9 cellular contexts compared by ENCODE assay signal in genomic region chr13:29849731-29850212, GRCh38. TPM values are rescaled to one million over a fixed set of nuclear protein-coding genes. Genes with fewer than 3 reads are reported as not detected.
DNase-seq lines count a peak whose midpoint lies in the region; ATAC-seq, FAIRE-seq and TF ChIP-seq lines count a peak whose summit lies in the region.
"Had no signal": no experiment of that assay in that cellular context is flagged by ENCODE, and none has a peak within 500 bp of the region (broad histone marks: within the 10 kb centered on the region; RNA-seq: fewer than 3 reads in every experiment).

No MANE protein-coding gene starts in this region.

- TF ChIP-seq RAD21 in H1 (IDR thresholded peaks at IDR 0.05 in 1 of 2, conservative IDR thresholded peaks at IDR 0.05 in 1 of 2; ENCODE audit: low read depth in 2 of 2, low read length in 2 of 2), result no peak

- TF ChIP-seq EP300 in H1 (IDR thresholded peaks at IDR 0.05; ENCODE audit: borderline replicate concordance in 1 of 2, low read depth in 2 of 2, low read length in 2 of 2), result no peak

- H3K4me1 Mint-ChIP-seq in GM23338 (peaks cover 33% of the 10 kb centered on the region), memory B cell (peaks cover 24% of the 10 kb centered on the region)
- H3K4me1 Mint-ChIP-seq in activated CD4-positive, alpha-beta T cell treated with anti-CD3 and anti-CD28 coated beads, Interleukin-2, amount 10 ng/mL, durations not matched to agents 24 days and 14 days, result peaks cover 38% of the 10 kb centered on the region

- H3K18ac ChIP-seq in H1 (ENCODE audit: extremely low read depth, low read length), result no peak overlapping the region; the same call in 1 of the 2 replicates

- H3K4me3 Mint-ChIP-seq in GM23338, result peak overlapping the region; percentile 85
- peak overlapping the region; percentile 97 for H3K4me3 Mint-ChIP-seq in activated CD4-positive, alpha-beta T cell treated with anti-CD3 and anti-CD28 coated beads, Interleukin-2, amount 10 ng/mL, durations not matched to agents 24 days and 14 days
- H3K4me3 Mint-ChIP-seq in memory B cell, result peak overlapping the region; percentile 97

- no peak overlapping the region for H2BK5ac ChIP-seq in H1 (ENCODE audit: low read depth, low read length)

- ATAC-seq in GM23338 (peak; percentile 54), memory B cell (ENCODE audit: low read depth) (peak; percentile 2)

- H3K4me3 ChIP-seq in GM23338 (peak overlapping the region; percentile 85), H1 (ENCODE audit: extremely low read depth in 1 of 4, insufficient read depth in 2 of 4, low read depth in 3 of 4, low read length in 4 of 4) (peak overlapping the region; percentile 61 to 82 (median 80))

- no peak overlapping the region for H2BK15ac ChIP-seq in H1 (ENCODE audit: low read length)

- peak overlapping the region; percentile 80; the same call in 1 of the 2 replicates for H3K27ac ChIP-seq in GM23338 (ENCODE audit: low read depth)
- H3K27ac ChIP-seq in H1 (ENCODE audit: low read depth, low read length), result peak overlapping the region; percentile 77; the same call in 1 of the 2 replicates

- no peak overlapping the region for H2AK5ac ChIP-seq in H1 (ENCODE audit: low read depth, low read length)

- H2BK120ac ChIP-seq in H1 (replicated peaks; ENCODE audit: low read depth, low read length), result no peak overlapping the region

- DNase-seq in DMS 273 (lab: John Stamatoyannopoulos, UW; ENCODE audit: unreplicated experiment), result peak; percentile 66
- DNase-seq in DMS 273 treated with DMSO at 0.1 percent for 48 hours (lab: John Stamatoyannopoulos, UW), result no peak
- DNase-seq in GM23338 (ENCODE audit: low spot score), result peak; percentile 60
- DNase-seq in LoVo (ENCODE audit: low spot score), result peak; percentile 48
- DNase-seq in activated CD4-positive, alpha-beta T cell treated with anti-CD3 and anti-CD28 coated beads, Interleukin-2, amount 10 ng/mL, durations not matched to agents 24 days and 14 days, result peak; percentile 82
- peak in 1 of 2 experiments; percentile 56 for DNase-seq in H1 (ENCODE audit: low read depth in 1 of 2, low spot score in 2 of 2)
- peak; percentile 18 to 47 for DNase-seq in memory B cell (ENCODE audit: low spot score in 2 of 2)
- peak; percentile 54 for DNase-seq in stimulated activated CD8-positive, alpha-beta memory T cell treated with anti-CD3 and anti-CD28 coated beads, Interleukin-4, amount 100 ng/mL, for 48 hours

- intact Hi-C loops in activated CD4-positive, alpha-beta T cell treated with anti-CD3 and anti-CD28 coated beads, Interleukin-2, amount 10 ng/mL, durations not matched to agents 24 days and 14 days (cut with micrococcal nuclease), result loop anchor here (1.0 to 10.0 kb wide), 10 partner anchors 19 to 767 kb away; partner anchors contain the start of genes KATNAL1, SLC7A1 and USPL1

- H3K4me2 ChIP-seq in GM23338 (peak overlapping the region; percentile 98), H1 (ENCODE audit: insufficient read depth in 1 of 2, low read depth in 2 of 2, low read length in 2 of 2) (peak overlapping the region; percentile 88 to 90)

- H3K9me3 Mint-ChIP-seq in GM23338, result no peaks in the 10 kb centered on the region
- H3K9me3 Mint-ChIP-seq in activated CD4-positive, alpha-beta T cell treated with anti-CD3 and anti-CD28 coated beads, Interleukin-2, amount 10 ng/mL, durations not matched to agents 24 days and 14 days, result peaks cover 1% of the 10 kb centered on the region
- H3K9me3 Mint-ChIP-seq in memory B cell, result no peaks in the 10 kb centered on the region

- POLR2A ChIA-PET in H1 (lab: Charles Lee; ENCODE audit: partially characterized antibody), result interaction anchor here (0.6 to 1.5 kb wide), 7 partner anchors 9 to 186 kb away, joined by 3 to 6 read pairs (median 3); no protein-coding TSS in a partner anchor

- no peak for FAIRE-seq in H1 (lab: Jason Lieb, UNC)
- FAIRE-seq: A204.1 had no signal

- H3K23me2 ChIP-seq in H1 (ENCODE audit: low read depth, low read length), result peaks cover 4% of the 10 kb centered on the region

- H3K4me1 ChIP-seq in GM23338 (ENCODE audit: insufficient read depth), result peaks cover 33% of the 10 kb centered on the region
- H3K4me1 ChIP-seq in H1 (replicated peaks in 1 of 4; ENCODE audit: control insufficient read depth in 3 of 4, insufficient read depth in 4 of 4, low read length in 3 of 4), result peaks cover 0 to 7% (median 4%) of the 10 kb centered on the region in 4 experiments; a peak in 4 of 7 replicates

- H3K27me3 Mint-ChIP-seq in GM23338 (ENCODE audit: insufficient read depth, low read depth, poor library complexity), result peaks cover 5% of the 10 kb centered on the region
- H3K27me3 Mint-ChIP-seq in activated CD4-positive, alpha-beta T cell treated with anti-CD3 and anti-CD28 coated beads, Interleukin-2, amount 10 ng/mL, durations not matched to agents 24 days and 14 days, result no peaks in the 10 kb centered on the region
- H3K27me3 Mint-ChIP-seq in memory B cell, result no peaks in the 10 kb centered on the region

- H3K79me2 ChIP-seq in GM23338 (replicated peaks; ENCODE audit: insufficient read depth) (peaks cover 49% of the 10 kb centered on the region), H1 (ENCODE audit: control insufficient read depth in 1 of 2, insufficient read depth in 2 of 2, low read length in 2 of 2) (peaks cover 5 to 45% of the 10 kb centered on the region in 2 experiments; a peak in 3 of 4 replicates)

- no peaks in the 10 kb centered on the region for H3K9me2 ChIP-seq in GM23338 (ENCODE audit: insufficient read depth)

- 1% methylated on average over 48 of the region's 50 CpGs; no CpG with 5 or more reads in 1 of the 2 experiments for WGBS in H1 (ENCODE audit: extremely low coverage in 1 of 2, insufficient coverage in 1 of 2, insufficient read length in 1 of 2, insufficient replicate concordance in 2 of 2, low coverage in 1 of 2, low lambda C conversion rate in 2 of 2, missing lambda C conversion rate in 1 of 2), 2 experiments

- no peak overlapping the region for H2BK20ac ChIP-seq in H1 (ENCODE audit: low read length)

- H3K79me1 ChIP-seq in H1 (ENCODE audit: low read depth, low read length), result no peaks in the 10 kb centered on the region

- CTCF ChIA-PET in H1 (lab: Charles Lee; ENCODE audit: partially characterized antibody), result interaction anchor here (1.0 kb wide), 1 partner anchor 9 kb away, joined by 3 read pairs; no protein-coding TSS in a partner anchor

- no peak overlapping the region for H3K23ac ChIP-seq in H1 (ENCODE audit: insufficient read length)

- H3K4ac ChIP-seq in H1 (replicated peaks; ENCODE audit: insufficient read length, low read depth, low read length), result no peak overlapping the region

- H3K9me3 ChIP-seq in H1 (ENCODE audit: insufficient read depth in 2 of 2, low read depth in 1 of 2, low read length in 1 of 2), result no peaks in the 10 kb centered on the region

- H3K14ac ChIP-seq in H1 (ENCODE audit: insufficient read length), result no peak overlapping the region

- peak overlapping the region; percentile 25 for H4K91ac ChIP-seq in H1 (replicated peaks; ENCODE audit: insufficient read length, low read length)

- no peak overlapping the region for H2BK12ac ChIP-seq in H1 (ENCODE audit: low read depth, low read length)

- H4K8ac ChIP-seq in H1 (ENCODE audit: extremely low read depth, insufficient read depth, low read length), result peak overlapping the region; percentile 63; the same call in 1 of the 2 replicates

- no peak for TF ChIP-seq POLR2A in H1 (IDR thresholded peaks at IDR 0.05; ENCODE audit: control extremely low read depth in 1 of 2, low read depth in 2 of 2, low read length in 2 of 2)

- no peaks in the 10 kb centered on the region for H3F3A ChIP-seq in GM23338 (replicated peaks; ENCODE audit: low read depth)

- H2AFZ ChIP-seq in GM23338 (peak overlapping the region; percentile 72), H1 (ENCODE audit: low read length) (no peak overlapping the region)

- TF ChIP-seq CTCF in GM23338 (conservative IDR thresholded peaks at IDR 0.05; ENCODE audit: low read depth in 2 of 2), result no peak
- TF ChIP-seq CTCF in H1 (IDR thresholded peaks at IDR 0.05; ENCODE audit: control extremely low read depth in 1 of 3, insufficient read depth in 1 of 3, low read depth in 1 of 3, low read length in 3 of 3), result no peak

- H4K20me1 ChIP-seq in GM23338 (replicated peaks; ENCODE audit: insufficient read depth), result no peaks in the 10 kb centered on the region
- H4K20me1 ChIP-seq in H1 (replicated peaks in 1 of 2; ENCODE audit: control insufficient read depth in 1 of 2, insufficient read depth in 2 of 2, low read length in 2 of 2), result peaks cover 0 to 5% of the 10 kb centered on the region in 2 experiments

- no peaks in the 10 kb centered on the region for H3K36me3 Mint-ChIP-seq in GM23338 (ENCODE audit: low read depth)
- H3K36me3 Mint-ChIP-seq in activated CD4-positive, alpha-beta T cell treated with anti-CD3 and anti-CD28 coated beads, Interleukin-2, amount 10 ng/mL, durations not matched to agents 24 days and 14 days (ENCODE audit: low read depth), result peaks cover 8% of the 10 kb centered on the region
- H3K36me3 Mint-ChIP-seq in memory B cell, result no peaks in the 10 kb centered on the region

- H3K56ac ChIP-seq in H1 (replicated peaks; ENCODE audit: insufficient read length, low read depth, low read length), result peak overlapping the region; percentile 67

- H3K27ac Mint-ChIP-seq in GM23338 (no peak overlapping the region; the same call in 1 of the 2 replicates), memory B cell (peak overlapping the region; percentile 98)
- H3K27ac Mint-ChIP-seq in activated CD4-positive, alpha-beta T cell treated with anti-CD3 and anti-CD28 coated beads, Interleukin-2, amount 10 ng/mL, durations not matched to agents 24 days and 14 days, result peak overlapping the region; percentile 90

- peak overlapping the region; percentile 5 to 65 (median 56) for H3K9ac ChIP-seq in H1 (replicated peaks in 1 of 4; ENCODE audit: extremely low read depth in 1 of 4, low read depth in 3 of 4, low read length in 3 of 4)

- H3K36me3 ChIP-seq in GM23338 (ENCODE audit: insufficient read depth) (no peaks in the 10 kb centered on the region), H1 (ENCODE audit: control insufficient read depth in 2 of 4, insufficient read depth in 4 of 4, low read length in 3 of 4) (no peaks in the 10 kb centered on the region)

- H3K27me3 ChIP-seq in GM23338 (ENCODE audit: insufficient read depth), result no peaks in the 10 kb centered on the region
- no peaks in the 10 kb centered on the region for H3K27me3 ChIP-seq in H1 (replicated peaks in 1 of 4; ENCODE audit: control insufficient read depth in 3 of 4, extremely low read depth in 1 of 4, insufficient read depth in 3 of 4, low read length in 3 of 4)

- peak overlapping the region; percentile 49 for H4K5ac ChIP-seq in H1 (ENCODE audit: insufficient read length, low read depth, low read length)

RNA-seq across cellular contexts. Expression of gene UBL3, which starts 0.6 kb away (rescaled TPM):
- total RNA-seq in GM23338 (2014; rRNA removed; shearing (Covaris generic)), result 21.1 and 23.5 TPM in 2 replicates
- polyA plus RNA-seq in GM23338 (2016; fragmentation: Nextera tagmentation; extraction: Ambion mirVana), result 9.7 and 10.0 TPM in 2 replicates
- 9.5 and 10.1 TPM in 2 replicates for total RNA-seq in activated CD4-positive, alpha-beta T cell treated with anti-CD3 and anti-CD28 coated beads, Interleukin-2, amount 10 ng/mL, durations not matched to agents 24 days and 14 days
- 15.3 and 16.1 TPM in 2 replicates for total RNA-seq in H1 (2021; fragmentation: NEBNext Ultra II Directional; extraction: Animal tissue kit (Norgen Biotek cat#: 25700))
- 4.3 and 5.3 TPM in 2 replicates for polyA plus RNA-seq in H1 (2011; rRNA removed)
- polyA plus RNA-seq in H1 (2011; cell fraction: cytosol; rRNA removed), result 6.4 TPM
- polyA plus RNA-seq in H1 (2011; cell fraction: nucleus; rRNA removed), result 5.3 TPM
- polyA plus RNA-seq in H1 (2012, experiment 1 of 2), result 5.3 to 12.1 TPM (median 7.2 TPM) in 4 replicates
- polyA plus RNA-seq in H1 (2012, experiment 2 of 2), result 1.1 TPM
- polyA plus RNA-seq in H1 (2013, experiment 1 of 2), result 11.0 TPM
- polyA plus RNA-seq in H1 (2013, experiment 2 of 2), result 9.8 TPM
- 5.7 and 8.0 TPM in 2 replicates for polyA minus RNA-seq in H1 (2011; rRNA and poly(A)+ RNA removed)
- polyA minus RNA-seq in H1 (2011; cell fraction: cytosol; rRNA and poly(A)+ RNA removed), result 7.8 TPM
- polyA minus RNA-seq in H1 (2011; cell fraction: nucleus; rRNA and poly(A)+ RNA removed), result 16.9 TPM
